ENCODE assay signal across 27 cellular contexts in genomic region chr14:63245893-63246292, GRCh38. TPM values are rescaled to one million over a fixed set of nuclear protein-coding genes. Genes with fewer than 3 reads are reported as not detected.
A peak's percentile ranks its signal among the peaks of the same experiment; 100 is the strongest.
DNase-seq lines count a peak whose midpoint lies in the region; ATAC-seq and TF ChIP-seq lines count a peak whose summit lies in the region.
"Had no signal": no experiment of that assay in that cellular context is flagged by ENCODE, and none has a peak within 500 bp of the region (broad histone marks: within the 10 kb centered on the region; RNA-seq: fewer than 3 reads in every experiment).

No MANE protein-coding gene starts in this region.

- DNase-seq in Right ventricle myocardium superior (no peak), Right ventricle myocardium inferior (ENCODE audit: missing footprints) (no peak), NCI-H446 treated with DMSO at 0.1 percent for 48 hours (lab: John Stamatoyannopoulos, UW) (peak; percentile 26), choroid plexus epithelial cell (ENCODE audit: low read depth) (peak; percentile 23), sciatic nerve (ENCODE audit: low spot score) (no peak), HFFc6 (no peak), SW480 (ENCODE audit: low spot score) (no peak)
- DNase-seq: activated CD4-positive, alpha-beta T cell treated with anti-CD3 and anti-CD28 coated beads for 48 hours; CD8-positive, alpha-beta memory T cell; DMS153; effector CD4-positive, alpha-beta T cell; H9; KBM-7; NCI-H1105 treated with DMSO at 0.1 percent for 48 hours; NCI-H2081; SHP77 treated with DMSO at 0.1 percent for 48 hours; stimulated activated CD4-positive, alpha-beta T cell treated with anti-CD3 and anti-CD28 coated beads, Interleukin-4, amount 100 ng/mL, for 24 hours; T1000; thyroid gland had no signal

- peaks cover 19% of the 10 kb centered on the region for H3K4me1 Mint-ChIP-seq in HFFc6 (ENCODE audit: low read depth)
- H3K4me1 Mint-ChIP-seq: activated naive CD4-positive, alpha-beta T cell treated with anti-CD3 and anti-CD28 coated beads, Interleukin-2, amount 50 U/mL, for 24 hours; B cell; CD8-positive, alpha-beta memory T cell; H9 had no signal

- peaks cover 4% of the 10 kb centered on the region; the same call in 1 of the 2 replicates for H3K36me3 Mint-ChIP-seq in HFFc6 (ENCODE audit: low read depth)
- H3K36me3 Mint-ChIP-seq: activated naive CD4-positive, alpha-beta T cell treated with anti-CD3 and anti-CD28 coated beads, Interleukin-2, amount 50 U/mL, for 24 hours; CD8-positive, alpha-beta memory T cell had no signal

- no peaks in the 10 kb centered on the region; the same call in 1 of the 2 replicates for H3K27me3 Mint-ChIP-seq in HFFc6 (ENCODE audit: insufficient read depth)

- no peak overlapping the region for H3K4me3 ChIP-seq in choroid plexus epithelial cell (ENCODE audit: low read depth, low read length)
- H3K4me3 ChIP-seq: breast epithelium, thyroid gland had no signal

- no peak for TF ChIP-seq CTCF in choroid plexus epithelial cell (conservative IDR thresholded peaks at IDR 0.05; ENCODE audit: low read depth, low read length)
- TF ChIP-seq CTCF in HFFc6 (IDR thresholded peaks at IDR 0.05), result no peak

- no peaks in the 10 kb centered on the region; the same call in 1 of the 2 replicates for H3K9me3 Mint-ChIP-seq in HFFc6
- H3K9me3 Mint-ChIP-seq: H9 had no signal

- peak; percentile 23 for ATAC-seq in Right ventricle myocardium superior (ENCODE audit: poor library complexity)
- no peak for ATAC-seq in Right ventricle myocardium inferior
- ATAC-seq in sciatic nerve, result peak; percentile 29
- ATAC-seq in GM18511 (IDR thresholded peaks at IDR 0.05; ENCODE audit: unreplicated experiment), result no peak
- ATAC-seq: Panc1 had no signal

- H3K27ac Mint-ChIP-seq in HFFc6, result no peak overlapping the region
- H3K27ac Mint-ChIP-seq: activated naive CD4-positive, alpha-beta T cell treated with anti-CD3 and anti-CD28 coated beads, Interleukin-2, amount 50 U/mL, for 24 hours; B cell; CD8-positive, alpha-beta memory T cell; H9; progenitor cell of endocrine pancreas had no signal

- intact Hi-C loops in Right ventricle myocardium superior (cut with DNase I), result no loop called here
- intact Hi-C loops in Right ventricle myocardium inferior (cut with DNase I), result no loop called here
- intact Hi-C loops in sciatic nerve (cut with DNase I), result no loop called here

- no peak overlapping the region for H3K4me3 Mint-ChIP-seq in HFFc6
- H3K4me3 Mint-ChIP-seq: activated naive CD4-positive, alpha-beta T cell treated with anti-CD3 and anti-CD28 coated beads, Interleukin-2, amount 50 U/mL, for 24 hours; B cell; CD8-positive, alpha-beta memory T cell; H9 had no signal

RNA-seq across cellular contexts. Expression of gene RHOJ, which starts 41.6 kb away (rescaled TPM):
- total RNA-seq in Right ventricle myocardium superior (13.5 TPM), Right ventricle myocardium inferior (18.3 TPM), sciatic nerve (55.9 TPM)
- total RNA-seq in HFFc6 (2021; fragmentation: NEBNext Ultra II Directional; extraction: Animal tissue kit (Norgen Biotek cat#: 25700)), result 1 to 10 TPM; 6.1 to 8.3 (median 7.1) TPM
- total RNA-seq: B cell; CD8-positive, alpha-beta memory T cell; H9; MCF 10A; NCI-H460 had no signal

Comparison
In these comparisons a context has a peak if more than half of its experiments do, and no peak if none do; other contexts are left out.
1. ATAC-seq: peak in Right ventricle myocardium superior (single experiment) and sciatic nerve (single experiment); none in Right ventricle myocardium inferior (single experiment) and GM18511 (single experiment).
2. DNase-seq: peak in NCI-H446 treated with DMSO at 0.1 percent for 48 hours (single experiment) and choroid plexus epithelial cell (single experiment); none in Right ventricle myocardium superior (single experiment), Right ventricle myocardium inferior (single experiment), sciatic nerve (single experiment), HFFc6 (single experiment) and SW480 (single experiment).